Comparison of ENCODE assay signal across 10 cellular contexts in the genomic region with DNA sequence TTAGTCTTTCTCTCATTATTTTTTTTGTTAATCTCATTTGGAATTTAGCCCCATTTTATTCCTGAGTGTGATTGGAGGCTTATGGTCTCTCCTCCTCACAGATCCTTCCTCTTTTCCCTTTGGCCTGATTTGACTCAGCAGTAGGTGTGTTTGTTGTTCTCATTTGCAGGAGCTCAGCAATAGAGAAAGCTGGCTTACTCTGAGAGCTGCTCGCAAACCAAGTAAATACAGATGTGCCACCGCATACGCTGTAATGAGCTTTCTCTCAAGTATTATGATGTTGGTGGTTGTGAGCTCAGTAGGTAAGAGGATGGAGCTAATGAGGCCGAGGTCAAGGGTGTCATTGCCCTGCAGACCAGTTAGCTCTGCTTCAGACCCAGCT.
DNase-seq lines count a peak whose midpoint lies in the region; ATAC-seq and TF ChIP-seq lines count a peak whose summit lies in the region.
"Had no signal": no experiment of that assay in that cellular context is flagged by ENCODE, and none has a peak within 500 bp of the region (broad histone marks: within the 10 kb centered on the region; RNA-seq: fewer than 3 reads in every experiment).

No MANE protein-coding gene starts in this region.

- H3K36me3 Mint-ChIP-seq in IgD-negative memory B cell = peaks cover 28% of the 10 kb centered on the region
- peaks cover 24% of the 10 kb centered on the region for H3K36me3 Mint-ChIP-seq in chondrocyte (ENCODE audit: low read depth)
- peaks cover 94% of the 10 kb centered on the region for H3K36me3 Mint-ChIP-seq in activated T-cell treated with anti-CD3 and anti-CD28 coated beads, Interleukin-2, amount 50 U/mL, for 24 hours (ENCODE audit: low read depth)

- H3K4me1 Mint-ChIP-seq in IgD-negative memory B cell (peaks cover 11 to 21% (median 11%) of the 10 kb centered on the region in 3 donors), chondrocyte (ENCODE audit: low read depth) (peaks cover 24% of the 10 kb centered on the region)
- H3K4me1 Mint-ChIP-seq in activated T-cell treated with anti-CD3 and anti-CD28 coated beads, Interleukin-2, amount 50 U/mL, for 24 hours (ENCODE audit: low read depth) = peaks cover 40% of the 10 kb centered on the region

- intact Hi-C loops in breast epithelium (cut with DNase I; ENCODE audit: low total_unique reads) = no loop called here
- intact Hi-C loops in mammary epithelial cell (cut with micrococcal nuclease) = loop anchor here (2.0 kb wide), 1 partner anchor 31 kb away; no protein-coding TSS in a partner anchor

- no peak for TF ChIP-seq EP300 in upper lobe of left lung (IDR thresholded peaks at IDR 0.05)

- H3K4me3 ChIP-seq in breast epithelium = no peak overlapping the region
- H3K4me3 ChIP-seq in mammary epithelial cell (replicated peaks in 1 of 3; ENCODE audit: insufficient read depth in 1 of 3, low read depth in 2 of 3, low read length in 3 of 3) = no peak overlapping the region
- H3K4me3 ChIP-seq in upper lobe of left lung = no peak overlapping the region

- peaks cover 0 to under 1% of the 10 kb centered on the region in 2 donors for H3K4me1 ChIP-seq in breast epithelium
- peaks cover 29% of the 10 kb centered on the region for H3K4me1 ChIP-seq in mammary epithelial cell (ENCODE audit: insufficient read depth, low read length)
- peaks cover 9 to 27% (median 13%) of the 10 kb centered on the region in 4 donors for H3K4me1 ChIP-seq in upper lobe of left lung

- dilution Hi-C loops in mammary epithelial cell (cut with HindIII; ENCODE audit: low sequenced_read_pairs) = no loop called here

- H3K27ac ChIP-seq in breast epithelium = peak overlapping the region; percentile 7 to 63
- H3K27ac ChIP-seq in mammary epithelial cell (ENCODE audit: insufficient read depth, low read depth, low read length) = no peak overlapping the region
- peak overlapping the region; percentile 25 to 55 (median 42) for H3K27ac ChIP-seq in upper lobe of left lung
- H3K27ac ChIP-seq: C4-2B had no signal

- 90% methylated on average over 4 of the region's 4 CpGs for WGBS in mammary epithelial cell (ENCODE audit: low coverage, missing lambda C conversion rate)
- 68 to 79% methylated on average over 4 of the region's 4 CpGs for WGBS in upper lobe of left lung, 2 donors

- no peak for DNase-seq in breast epithelium (ENCODE audit: low spot score in 2 of 2)
- DNase-seq in mammary epithelial cell = no peak
- no peak for DNase-seq in chondrocyte (ENCODE audit: low spot score)
- DNase-seq in upper lobe of left lung = no peak
- DNase-seq in hippocampal formation (lab: John Stamatoyannopoulos, UW) = no peak
- no peak for DNase-seq in activated T-cell treated with anti-CD3 and anti-CD28 coated beads, Interleukin-2, amount 50 U/mL, for 24 hours

- H3K4me2 ChIP-seq in mammary epithelial cell (ENCODE audit: insufficient read depth, low read depth, low read length) = no peak overlapping the region

- H3K4me3 Mint-ChIP-seq in IgD-negative memory B cell = peak overlapping the region in 2 of 4 donors; percentile 55 to 81
- H3K4me3 Mint-ChIP-seq in chondrocyte (ENCODE audit: unreplicated experiment) = no peak overlapping the region
- H3K4me3 Mint-ChIP-seq in activated T-cell treated with anti-CD3 and anti-CD28 coated beads, Interleukin-2, amount 50 U/mL, for 24 hours = no peak overlapping the region
- H3K4me3 Mint-ChIP-seq: stimulated activated naive CD8-positive, alpha-beta T cell treated with anti-CD3 and anti-CD28 coated beads, Interleukin-15, Interleukin-2, amounts not matched to agents 100 ng/mL and 50 ng/mL, for 24 hours had no signal

- H3K9ac ChIP-seq in mammary epithelial cell (ENCODE audit: insufficient read depth, low read length) = no peak overlapping the region

- H3K9me3 Mint-ChIP-seq in IgD-negative memory B cell (no peaks in the 10 kb centered on the region), chondrocyte (ENCODE audit: low read depth) (no peaks in the 10 kb centered on the region)
- no peaks in the 10 kb centered on the region for H3K9me3 Mint-ChIP-seq in activated T-cell treated with anti-CD3 and anti-CD28 coated beads, Interleukin-2, amount 50 U/mL, for 24 hours
- H3K9me3 Mint-ChIP-seq: stimulated activated naive CD8-positive, alpha-beta T cell treated with anti-CD3 and anti-CD28 coated beads, Interleukin-15, Interleukin-2, amounts not matched to agents 100 ng/mL and 50 ng/mL, for 24 hours had no signal

- H3K36me3 ChIP-seq in breast epithelium (no peaks in the 10 kb centered on the region), mammary epithelial cell (ENCODE audit: insufficient read depth, low read length) (no peaks in the 10 kb centered on the region), upper lobe of left lung (peaks cover 0 to 29% (median 4%) of the 10 kb centered on the region in 4 donors)

- no peaks in the 10 kb centered on the region for H3K9me3 ChIP-seq in breast epithelium
- H3K9me3 ChIP-seq in mammary epithelial cell (replicated peaks; ENCODE audit: insufficient read depth, low read length) = no peaks in the 10 kb centered on the region
- no peaks in the 10 kb centered on the region for H3K9me3 ChIP-seq in upper lobe of left lung

- TF ChIP-seq CTCF in breast epithelium (IDR thresholded peaks at IDR 0.05) = no peak
- no peak for TF ChIP-seq CTCF in mammary epithelial cell (conservative IDR thresholded peaks at IDR 0.05 in 1 of 2, IDR thresholded peaks at IDR 0.05 in 1 of 2; ENCODE audit: extremely low read depth in 1 of 2, insufficient read depth in 1 of 2, low read depth in 1 of 2, low read length in 2 of 2)
- TF ChIP-seq CTCF in chondrocyte (IDR thresholded peaks at IDR 0.05) = no peak
- no peak for TF ChIP-seq CTCF in upper lobe of left lung (IDR thresholded peaks at IDR 0.05)

- ATAC-seq in upper lobe of left lung (ENCODE audit: low FRiP score in 2 of 2) (peak in 1 of 2 donors; percentile 57), SK-N-SH treated with all-trans-retinoic acid at 6 μM for 48 hours (no peak)

- H3K27me3 Mint-ChIP-seq in IgD-negative memory B cell (no peaks in the 10 kb centered on the region), chondrocyte (ENCODE audit: low read depth) (no peaks in the 10 kb centered on the region)
- H3K27me3 Mint-ChIP-seq in activated T-cell treated with anti-CD3 and anti-CD28 coated beads, Interleukin-2, amount 50 U/mL, for 24 hours = no peaks in the 10 kb centered on the region
- H3K27me3 Mint-ChIP-seq: stimulated activated naive CD8-positive, alpha-beta T cell treated with anti-CD3 and anti-CD28 coated beads, Interleukin-15, Interleukin-2, amounts not matched to agents 100 ng/mL and 50 ng/mL, for 24 hours had no signal

- TF ChIP-seq POLR2A in breast epithelium (IDR thresholded peaks at IDR 0.05) (no peak), upper lobe of left lung (IDR thresholded peaks at IDR 0.05) (no peak)

- H2AFZ ChIP-seq in mammary epithelial cell (ENCODE audit: low read depth, low read length) = no peak overlapping the region

- H4K20me1 ChIP-seq in mammary epithelial cell (ENCODE audit: insufficient read depth, low read length) = no peaks in the 10 kb centered on the region

- H3K27ac Mint-ChIP-seq in IgD-negative memory B cell = peak overlapping the region in 2 of 3 donors; percentile 41 to 56
- H3K27ac Mint-ChIP-seq in chondrocyte (ENCODE audit: unreplicated experiment) = peak overlapping the region; percentile 75
- H3K27ac Mint-ChIP-seq in activated T-cell treated with anti-CD3 and anti-CD28 coated beads, Interleukin-2, amount 50 U/mL, for 24 hours = no peak overlapping the region
- H3K27ac Mint-ChIP-seq: stimulated activated naive CD8-positive, alpha-beta T cell treated with anti-CD3 and anti-CD28 coated beads, Interleukin-15, Interleukin-2, amounts not matched to agents 100 ng/mL and 50 ng/mL, for 24 hours had no signal

- H3K27me3 ChIP-seq in breast epithelium (no peaks in the 10 kb centered on the region), mammary epithelial cell (ENCODE audit: insufficient read depth, low read length) (no peaks in the 10 kb centered on the region), upper lobe of left lung (no peaks in the 10 kb centered on the region)

- in situ Hi-C loops in mammary epithelial cell (cut with MboI; ENCODE audit: low sequenced_read_pairs in 2 of 2) = no loop called here

- BruUV-seq in mammary epithelial cell (replicated peaks; lab: Mats Ljungman, UMichigan) = no TSS peak

- CTCF ChIA-PET in mammary epithelial cell (lab: Charles Lee; ENCODE audit: low non-redundant PET) = no interaction called here

- H3K79me2 ChIP-seq in mammary epithelial cell (ENCODE audit: insufficient read depth, low read length) = no peaks in the 10 kb centered on the region

TF ChIP-seq in SK-N-SH treated with all-trans-retinoic acid at 6 μM for 48 hours, 23 proteins besides CTCF, POLR2A, EP300 and RAD21 (continues in another document):
- no peak for TF ChIP-seq ZC3H10 (CRISPR knock-in tag; IDR thresholded peaks at IDR 0.05)
- TF ChIP-seq ARNTL (CRISPR knock-in tag; IDR thresholded peaks at IDR 0.05; ENCODE audit: borderline replicate concordance, low read depth) = no peak
- no peak for TF ChIP-seq ZNF8 (CRISPR knock-in tag; IDR thresholded peaks at IDR 0.05)
- no peak for TF ChIP-seq ZNF565 (CRISPR knock-in tag; conservative IDR thresholded peaks at IDR 0.05; ENCODE audit: low read depth)
- no peak for TF ChIP-seq RARB (CRISPR knock-in tag; IDR thresholded peaks at IDR 0.05)
- TF ChIP-seq, protein P1, sequence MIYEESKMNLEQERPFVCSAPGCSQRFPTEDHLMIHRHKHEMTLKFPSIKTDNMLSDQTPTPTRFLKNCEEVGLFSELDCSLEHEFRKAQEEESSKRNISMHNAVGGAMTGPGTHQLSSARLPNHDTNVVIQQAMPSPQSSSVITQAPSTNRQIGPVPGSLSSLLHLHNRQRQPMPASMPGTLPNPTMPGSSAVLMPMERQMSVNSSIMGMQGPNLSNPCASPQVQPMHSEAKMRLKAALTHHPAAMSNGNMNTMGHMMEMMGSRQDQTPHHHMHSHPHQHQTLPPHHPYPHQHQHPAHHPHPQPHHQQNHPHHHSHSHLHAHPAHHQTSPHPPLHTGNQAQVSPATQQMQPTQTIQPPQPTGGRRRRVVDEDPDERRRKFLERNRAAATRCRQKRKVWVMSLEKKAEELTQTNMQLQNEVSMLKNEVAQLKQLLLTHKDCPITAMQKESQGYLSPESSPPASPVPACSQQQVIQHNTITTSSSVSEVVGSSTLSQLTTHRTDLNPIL (CRISPR knock-in tag; IDR thresholded peaks at IDR 0.05; ENCODE audit: low read depth) = no peak
- TF ChIP-seq ZFP30 (CRISPR knock-in tag; IDR thresholded peaks at IDR 0.05) = no peak
- no peak for TF ChIP-seq OSR1 (CRISPR knock-in tag; IDR thresholded peaks at IDR 0.05)
- TF ChIP-seq ISL1 (CRISPR knock-in tag; IDR thresholded peaks at IDR 0.05) = no peak
- no peak for TF ChIP-seq PPARA (CRISPR knock-in tag; IDR thresholded peaks at IDR 0.05; ENCODE audit: borderline replicate concordance)
